16 cellular contexts compared by ENCODE assay signal in genomic region chr17:43604549-43604948, GRCh38. TPM values are rescaled to one million over a fixed set of nuclear protein-coding genes. Genes with fewer than 3 reads are reported as not detected.
DNase-seq lines count a peak whose midpoint lies in the region; ATAC-seq, FAIRE-seq and TF ChIP-seq lines count a peak whose summit lies in the region.
"Had no signal": no experiment of that assay in that cellular context is flagged by ENCODE, and none has a peak within 500 bp of the region (broad histone marks: within the 10 kb centered on the region; RNA-seq: fewer than 3 reads in every experiment).

No MANE protein-coding gene starts in this region.

- H3K4me1 ChIP-seq in BLaER1 treated with 17β-estradiol and CSF1 and Interleukin-3, amounts not matched to agents 10 nM and 100 nM = peaks cover 8 to 44% (median 21%) of the 10 kb centered on the region in 10 experiments; a peak in 18 of 20 replicates
- H3K4me1 ChIP-seq in HEK293 (ENCODE audit: control insufficient read depth, insufficient read depth, low read length) = peaks cover 4% of the 10 kb centered on the region

- no peaks in the 10 kb centered on the region for H4K20me1 ChIP-seq in BLaER1 treated with 17β-estradiol and CSF1 and Interleukin-3, amounts not matched to agents 10 nM and 100 nM

- peak overlapping the region in 7 of 11 experiments; percentile 2 to 35 (median 29); a peak in 8 of 22 replicates for H3K4me2 ChIP-seq in BLaER1 treated with 17β-estradiol and CSF1 and Interleukin-3, amounts not matched to agents 10 nM and 100 nM

- CTCF ChIA-PET in HEK293 (lab: Yijun Ruan, JAX) = interaction anchor here (0.7 to 3.6 kb wide), 5 partner anchors 8 to 69 kb away, joined by 3 to 21 read pairs (median 4); no protein-coding TSS in a partner anchor

- H3K9me3 ChIP-seq in BLaER1 treated with 17β-estradiol and CSF1 and Interleukin-3, amounts not matched to agents 10 nM and 100 nM (replicated peaks in 1 of 11) = peaks cover 0 to 13% (median 6%) of the 10 kb centered on the region in 11 experiments; a peak in 13 of 22 replicates
- no peaks in the 10 kb centered on the region for H3K9me3 ChIP-seq in HEK293 (ENCODE audit: control insufficient read depth, insufficient read depth, low read depth, low read length)

- H3K4me1 Mint-ChIP-seq in mesothelial cell of epicardium = peaks cover 24% of the 10 kb centered on the region
- H3K4me1 Mint-ChIP-seq: H9 had no signal

- no peak overlapping the region for H3K27ac ChIP-seq in BLaER1 treated with 17β-estradiol and CSF1 and Interleukin-3, amounts not matched to agents 10 nM and 100 nM
- no peak overlapping the region for H3K27ac ChIP-seq in HEK293 (ENCODE audit: extremely low read depth, low read depth, low read length)
- H3K27ac ChIP-seq: HL-60 had no signal

- H3K9ac ChIP-seq in BLaER1 treated with 17β-estradiol and CSF1 and Interleukin-3, amounts not matched to agents 10 nM and 100 nM = no peak overlapping the region

- POLR2A ChIA-PET in HEK293 (lab: Yijun Ruan, JAX) = no interaction called here

- no peaks in the 10 kb centered on the region for H3K27me3 Mint-ChIP-seq in mesothelial cell of epicardium (ENCODE audit: low read depth)

- peak overlapping the region; percentile 91 for H3K27ac Mint-ChIP-seq in mesothelial cell of epicardium
- H3K27ac Mint-ChIP-seq: CD8-positive, alpha-beta T cell; H9 had no signal

- no peaks in the 10 kb centered on the region for H3K27me3 ChIP-seq in BLaER1 treated with 17β-estradiol and CSF1 and Interleukin-3, amounts not matched to agents 10 nM and 100 nM

- FAIRE-seq in RCC 7860 (lab: Jason Lieb, UNC) = no peak
- FAIRE-seq: GM19239, K562 had no signal

- peaks cover 16% of the 10 kb centered on the region for H3K9me3 Mint-ChIP-seq in mesothelial cell of epicardium
- H3K9me3 Mint-ChIP-seq: CD8-positive, alpha-beta T cell had no signal

- H3K4me3 Mint-ChIP-seq in mesothelial cell of epicardium = no peak overlapping the region
- H3K4me3 Mint-ChIP-seq: CD8-positive, alpha-beta T cell; H9 had no signal

- ATAC-seq in HG02571 (IDR thresholded peaks at IDR 0.05; ENCODE audit: unreplicated experiment) = no peak
- ATAC-seq: CD8-positive, alpha-beta T cell; K562 had no signal

- TF ChIP-seq CTCF in HEK293 (tag by site-specific recombination; IDR thresholded peaks at IDR 0.05) (no peak), mesothelial cell of epicardium (IDR thresholded peaks at IDR 0.05; ENCODE audit: unreplicated experiment) (no peak)

- no peaks in the 10 kb centered on the region for H3K36me3 ChIP-seq in BLaER1 treated with 17β-estradiol and CSF1 and Interleukin-3, amounts not matched to agents 10 nM and 100 nM
- no peaks in the 10 kb centered on the region for H3K36me3 ChIP-seq in HEK293 (ENCODE audit: control insufficient read depth in 2 of 2, insufficient read depth in 1 of 2, low read length in 2 of 2)

- DNase-seq in mesothelial cell of epicardium (ENCODE audit: low spot score in 2 of 2, unreplicated experiment in 2 of 2) (no peak), RCC 7860 (ENCODE audit: low spot score) (no peak), GDM1 (lab: John Stamatoyannopoulos, UW) (no peak)
- DNase-seq: C1 segment of cervical spinal cord; CD8-positive, alpha-beta T cell; COR-L47; DND-41; GF-D8; GOT3; H9 had no signal

- no peak overlapping the region for H3K4me3 ChIP-seq in BLaER1 treated with 17β-estradiol and CSF1 and Interleukin-3, amounts not matched to agents 10 nM and 100 nM
- H3K4me3 ChIP-seq in HEK293 (ENCODE audit: low read depth, low read length) = no peak overlapping the region
- H3K4me3 ChIP-seq: K562 had no signal

- no peaks in the 10 kb centered on the region for H3K36me3 Mint-ChIP-seq in mesothelial cell of epicardium
- H3K36me3 Mint-ChIP-seq: CD8-positive, alpha-beta T cell had no signal

TF ChIP-seq in HEK293, 187 proteins besides CTCF, POLR2A, EP300 and RAD21:
- peak; percentile 58 for TF ChIP-seq SETDB1 (IDR thresholded peaks at IDR 0.05; ENCODE audit: insufficient read length, low read length)
- no peak for TF ChIP-seq TCF7L2 (IDR thresholded peaks at IDR 0.05; ENCODE audit: borderline replicate concordance, low read depth, low read length)
- TF ChIP-seq ZNF792 (tag by site-specific recombination; IDR thresholded peaks at IDR 0.05) = no peak
- TF ChIP-seq GLIS2 (tag by site-specific recombination; IDR thresholded peaks at IDR 0.05) = no peak
- TF ChIP-seq ZNF155 (tag by site-specific recombination; IDR thresholded peaks at IDR 0.05) = no peak
- no peak for TF ChIP-seq ZNF37A (tag by site-specific recombination; IDR thresholded peaks at IDR 0.05)
- TF ChIP-seq ZNF148 (tag by site-specific recombination; IDR thresholded peaks at IDR 0.05; ENCODE audit: borderline replicate concordance) = no peak
- TF ChIP-seq TRIM28 (IDR thresholded peaks at IDR 0.05; ENCODE audit: borderline replicate concordance, low read length) = peak; percentile 29; the same call in 1 of the 2 replicates
- no peak for TF ChIP-seq ZNF248 (tag by site-specific recombination; IDR thresholded peaks at IDR 0.05)
- no peak for TF ChIP-seq ZNF529 (tag by site-specific recombination; IDR thresholded peaks at IDR 0.05; ENCODE audit: insufficient replicate concordance)
- no peak for TF ChIP-seq FEZF1 (tag by site-specific recombination; IDR thresholded peaks at IDR 0.05)
- no peak for TF ChIP-seq ZNF335 (tag by site-specific recombination; conservative IDR thresholded peaks at IDR 0.05)
- TF ChIP-seq, protein P1, sequence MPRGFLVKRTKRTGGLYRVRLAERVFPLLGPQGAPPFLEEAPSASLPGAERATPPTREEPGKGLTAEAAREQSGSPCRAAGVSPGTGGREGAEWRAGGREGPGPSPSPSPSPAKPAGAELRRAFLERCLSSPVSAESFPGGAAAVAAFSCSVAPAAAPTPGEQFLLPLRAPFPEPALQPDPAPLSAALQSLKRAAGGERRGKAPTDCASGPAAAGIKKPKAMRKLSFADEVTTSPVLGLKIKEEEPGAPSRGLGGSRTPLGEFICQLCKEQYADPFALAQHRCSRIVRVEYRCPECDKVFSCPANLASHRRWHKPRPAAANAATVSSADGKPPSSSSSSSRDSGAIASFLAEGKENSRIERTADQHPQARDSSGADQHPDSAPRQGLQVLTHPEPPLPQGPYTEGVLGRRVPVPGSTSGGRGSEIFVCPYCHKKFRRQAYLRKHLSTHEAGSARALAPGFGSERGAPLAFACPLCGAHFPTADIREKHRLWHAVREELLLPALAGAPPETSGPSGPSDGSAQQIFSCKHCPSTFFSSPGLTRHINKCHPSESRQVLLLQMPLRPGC (tag by site-specific recombination; IDR thresholded peaks at IDR 0.05) = no peak

RNA-seq across cellular contexts. Expression of gene MEOX1, which starts 57.2 kb away (rescaled TPM):
- total RNA-seq in mesothelial cell of epicardium = 1.2 to 1.8 TPM (median 1.2 TPM) in 3 replicates
- total RNA-seq: H9, K562 had no signal

RNA-seq across cellular contexts. Expression of gene ETV4, which starts 58.4 kb away (rescaled TPM):
- 4.4 to 5.6 TPM (median 5.4 TPM) in 3 replicates for total RNA-seq in mesothelial cell of epicardium
- total RNA-seq: CD8-positive, alpha-beta T cell had no signal
